Comparison of ENCODE assay signal across 24 cellular contexts in genomic region chr7:35995334-35995733, GRCh38.
DNase-seq lines count a peak whose midpoint lies in the region; ATAC-seq, FAIRE-seq and TF ChIP-seq lines count a peak whose summit lies in the region.
"Had no signal": no experiment of that assay in that cellular context is flagged by ENCODE, and none has a peak within 500 bp of the region (broad histone marks: within the 10 kb centered on the region; RNA-seq: fewer than 3 reads in every experiment).

No MANE protein-coding gene starts in this region.

- no peaks in the 10 kb centered on the region for H3K9me1 ChIP-seq in IMR-90 (ENCODE audit: insufficient read depth, low read length)

- no peak overlapping the region for H3K4ac ChIP-seq in IMR-90 (ENCODE audit: low read depth, low read length)

- H3K18ac ChIP-seq in IMR-90 (ENCODE audit: low read depth, low read length): no peak overlapping the region

- CTCF ChIA-PET in IMR-90 (lab: Yijun Ruan, JAX): no interaction called here
- CTCF ChIA-PET in HepG2 (lab: Yijun Ruan, JAX; ENCODE audit: low intra/inter-chr PET ratio, low total read pairs): no interaction called here

- BruUV-seq in IMR-90 (replicated peaks; lab: Mats Ljungman, UMichigan) (no TSS peak), HepG2 (replicated peaks; lab: Mats Ljungman, UMichigan) (no TSS peak)

- intact Hi-C loops in IMR-90 (cut with micrococcal nuclease) (no loop called here), esophagus muscularis mucosa (cut with DNase I) (no loop called here), HepG2 (cut with micrococcal nuclease; ENCODE audit: unreplicated experiment) (no loop called here), sciatic nerve (cut with DNase I) (no loop called here)

- no peak overlapping the region for H3K56ac ChIP-seq in IMR-90 (ENCODE audit: extremely low read depth, insufficient read depth, low read length)

- TF ChIP-seq CTCF in IMR-90 (conservative IDR thresholded peaks at IDR 0.05; ENCODE audit: low read depth, low read length): no peak
- no peak for TF ChIP-seq CTCF in esophagus muscularis mucosa (IDR thresholded peaks at IDR 0.05)
- no peak for TF ChIP-seq CTCF in HepG2 (CRISPR knock-in tag; IDR thresholded peaks at IDR 0.05)
- TF ChIP-seq CTCF in foreskin keratinocyte (conservative IDR thresholded peaks at IDR 0.05): no peak

- no peak overlapping the region for H3K9ac ChIP-seq in IMR-90 (ENCODE audit: low read depth, low read length)
- H3K9ac ChIP-seq in HepG2 (ENCODE audit: insufficient read depth, low read depth, low read length): no peak overlapping the region
- H3K9ac ChIP-seq: BLaER1 treated with 17β-estradiol and CSF1 and Interleukin-3, amounts not matched to agents 10 nM and 100 nM had no signal

- H3K9me3 ChIP-seq in IMR-90 (ENCODE audit: control insufficient read depth, insufficient read depth, low read length): no peaks in the 10 kb centered on the region
- no peaks in the 10 kb centered on the region for H3K9me3 ChIP-seq in esophagus muscularis mucosa
- H3K9me3 ChIP-seq in HepG2 (ENCODE audit: low read length): no peaks in the 10 kb centered on the region
- H3K9me3 ChIP-seq: BE2C; BLaER1 treated with 17β-estradiol and CSF1 and Interleukin-3, amounts not matched to agents 10 nM and 100 nM; HAP-1 had no signal

- POLR2A ChIA-PET in IMR-90 (lab: Charles Lee; ENCODE audit: unreplicated experiment) (no interaction called here), HepG2 (lab: Yijun Ruan, JAX) (no interaction called here)

- H3K79me1 ChIP-seq in IMR-90 (ENCODE audit: low read depth in 1 of 2, low read length in 2 of 2): no peaks in the 10 kb centered on the region

- dilution Hi-C loops in IMR-90 (cut with HindIII; ENCODE audit: low sequenced_read_pairs, unreplicated experiment): loop anchor here (25.0 kb wide), 1 partner anchor 317 kb away; no protein-coding TSS in a partner anchor

- H3K4me1 ChIP-seq in IMR-90 (ENCODE audit: control insufficient read depth, insufficient read depth, low read length) (no peaks in the 10 kb centered on the region), esophagus muscularis mucosa (peaks cover 0 to 6% (median 0%) of the 10 kb centered on the region in 4 donors), HepG2 (ENCODE audit: insufficient read depth, low read length) (peaks cover 25% of the 10 kb centered on the region), foreskin keratinocyte (peaks cover 10% of the 10 kb centered on the region)
- H3K4me1 ChIP-seq: BE2C; BLaER1 treated with 17β-estradiol and CSF1 and Interleukin-3, amounts not matched to agents 10 nM and 100 nM; HAP-1 had no signal

- H3K23ac ChIP-seq in IMR-90 (ENCODE audit: low read depth, low read length): no peak overlapping the region

- no peaks in the 10 kb centered on the region for H3K79me2 ChIP-seq in HepG2 (ENCODE audit: insufficient read depth, low read length)

- H3K36me3 ChIP-seq in IMR-90 (ENCODE audit: control insufficient read depth, insufficient read depth, low read length): no peaks in the 10 kb centered on the region
- H3K36me3 ChIP-seq in esophagus muscularis mucosa: no peaks in the 10 kb centered on the region
- no peaks in the 10 kb centered on the region for H3K36me3 ChIP-seq in HepG2 (replicated peaks in 1 of 2; ENCODE audit: control insufficient read depth in 1 of 2, insufficient read depth in 2 of 2, low read length in 2 of 2)
- H3K36me3 ChIP-seq: BE2C; BLaER1 treated with 17β-estradiol and CSF1 and Interleukin-3, amounts not matched to agents 10 nM and 100 nM; HAP-1 had no signal

- WGBS in IMR-90 (ENCODE audit: extremely low coverage in 2 of 2, insufficient read length in 1 of 2), 2 experiments: 100% methylated on average over 1 to 3 of the region's 4 CpGs
- WGBS in esophagus muscularis mucosa: 86% methylated on average over 4 of the region's 4 CpGs
- WGBS in HepG2 (ENCODE audit: low lambda C conversion rate): 31% methylated on average over 3 of the region's 4 CpGs

- H3K4me2 ChIP-seq in IMR-90 (ENCODE audit: low read depth, low read length) (no peak overlapping the region), HepG2 (ENCODE audit: low read depth, low read length) (no peak overlapping the region)
- H3K4me2 ChIP-seq: BLaER1 treated with 17β-estradiol and CSF1 and Interleukin-3, amounts not matched to agents 10 nM and 100 nM had no signal

- no peak overlapping the region for H2AK9ac ChIP-seq in IMR-90 (replicated peaks; ENCODE audit: low read depth, low read length, poor library complexity)

- H4K20me1 ChIP-seq in IMR-90 (ENCODE audit: insufficient read depth, low read length) (no peaks in the 10 kb centered on the region), HepG2 (ENCODE audit: insufficient read depth, low read length) (no peaks in the 10 kb centered on the region)
- H4K20me1 ChIP-seq: BLaER1 treated with 17β-estradiol and CSF1 and Interleukin-3, amounts not matched to agents 10 nM and 100 nM had no signal

- H2BK15ac ChIP-seq in IMR-90 (ENCODE audit: low read depth, low read length): no peak overlapping the region; the same call in 2 of the 3 replicates

- in situ Hi-C loops in IMR-90 (cut with MboI; ENCODE audit: low sequenced_read_pairs): no loop called here
- in situ Hi-C loops in HepG2 (cut with HindIII; ENCODE audit: extremely low pct_ligation_motif_present, low pct_unique_long_range_greater_than_20kb): no loop called here

- ATAC-seq in IMR-90 (ENCODE audit: low read depth) (no peak), HepG2 (peak; percentile 39), sciatic nerve (peak; percentile 32), HG03135 (IDR thresholded peaks at IDR 0.05; ENCODE audit: unreplicated experiment) (no peak), foreskin keratinocyte (no peak)

- H2AK5ac ChIP-seq in IMR-90 (ENCODE audit: low read depth, low read length): no peak overlapping the region; the same call in 1 of the 2 replicates

- no peak overlapping the region for H4K91ac ChIP-seq in IMR-90 (ENCODE audit: insufficient read depth, low read depth, low read length)

- H3K27ac ChIP-seq in IMR-90 (ENCODE audit: insufficient read depth, low read length) (no peak overlapping the region), esophagus muscularis mucosa (replicated peaks in 1 of 4) (no peak overlapping the region), HepG2 (ENCODE audit: extremely low read length, insufficient read depth, low read length) (no peak overlapping the region), foreskin keratinocyte (no peak overlapping the region)
- H3K27ac ChIP-seq: BLaER1 treated with 17β-estradiol and CSF1 and Interleukin-3, amounts not matched to agents 10 nM and 100 nM had no signal

- no peak overlapping the region for H4K8ac ChIP-seq in IMR-90 (ENCODE audit: low read depth in 2 of 2, low read length in 2 of 2)

- no peak overlapping the region for H2BK20ac ChIP-seq in IMR-90 (ENCODE audit: low read depth, low read length)

- H3K4me3 ChIP-seq in IMR-90 (ENCODE audit: insufficient read depth, low read depth, low read length) (no peak overlapping the region), esophagus muscularis mucosa (no peak overlapping the region), HepG2 (replicated peaks in 1 of 3; ENCODE audit: insufficient read depth in 1 of 3, low read depth in 2 of 3, low read length in 3 of 3) (no peak overlapping the region)
- H3K4me3 ChIP-seq: BLaER1 treated with 17β-estradiol and CSF1 and Interleukin-3, amounts not matched to agents 10 nM and 100 nM; HAP-1 had no signal

- no peak overlapping the region for H4K5ac ChIP-seq in IMR-90 (ENCODE audit: low read depth, low read length)

- H2BK120ac ChIP-seq in IMR-90 (ENCODE audit: low read depth, low read length): no peak overlapping the region

- no peak for FAIRE-seq in HepG2 (lab: Jason Lieb, UNC)
- FAIRE-seq: A204.1, D721Med, GM12891, GM18507, H54 had no signal

- no peak overlapping the region for H3K14ac ChIP-seq in IMR-90 (replicated peaks; ENCODE audit: low read depth, low read length)

- H3K27me3 ChIP-seq in IMR-90 (ENCODE audit: control insufficient read depth, insufficient read depth, low read length) (no peaks in the 10 kb centered on the region), esophagus muscularis mucosa (no peaks in the 10 kb centered on the region), HepG2 (ENCODE audit: control insufficient read depth in 1 of 2, insufficient read depth in 2 of 2, low read length in 2 of 2) (no peaks in the 10 kb centered on the region), foreskin keratinocyte (no peaks in the 10 kb centered on the region)
- H3K27me3 ChIP-seq: BE2C; BLaER1 treated with 17β-estradiol and CSF1 and Interleukin-3, amounts not matched to agents 10 nM and 100 nM had no signal

- H2AFZ ChIP-seq in IMR-90 (replicated peaks; ENCODE audit: low read length, poor library complexity) (peak overlapping the region; percentile 68), HepG2 (ENCODE audit: low read length) (peak overlapping the region; percentile 36)

- H2BK5ac ChIP-seq in IMR-90 (ENCODE audit: low read depth, low read length, poor library complexity, severe bottlenecking): no peak overlapping the region

- no peak for DNase-seq in IMR-90
- DNase-seq in esophagus muscularis mucosa (ENCODE audit: extremely low spot score): peak; percentile 70
- DNase-seq in HepG2 (ENCODE audit: low spot score): no peak
- no peak for DNase-seq in sciatic nerve (ENCODE audit: low spot score)
- DNase-seq in stimulated activated CD8-positive, alpha-beta memory T cell treated with anti-CD3 and anti-CD28 coated beads, Interleukin-4, amount 100 ng/mL, for 48 hours: no peak
- DNase-seq in SHP77 treated with DMSO at 0.1 percent for 48 hours (lab: John Stamatoyannopoulos, UW): no peak
- no peak for DNase-seq in foreskin keratinocyte
- DNase-seq: AML-193; BE2C; CD4-positive, alpha-beta T cell; CD8-positive, alpha-beta memory T cell; DMS 273 treated with DMSO at 0.1 percent for 48 hours; DMS79 treated with DMSO at 0.1 percent for 48 hours; GF-D8; GOT3; HFFc6 had no signal

- TF ChIP-seq RAD21 in IMR-90 (IDR thresholded peaks at IDR 0.05; ENCODE audit: low read length) (no peak), HepG2 (CRISPR knock-in tag; IDR thresholded peaks at IDR 0.05) (no peak)

- TF ChIP-seq POLR2A in IMR-90 (IDR thresholded peaks at IDR 0.05; ENCODE audit: low read depth, low read length) (no peak), esophagus muscularis mucosa (IDR thresholded peaks at IDR 0.05; ENCODE audit: low read depth) (no peak), HepG2 (IDR thresholded peaks at IDR 0.05; ENCODE audit: insufficient read depth in 1 of 2, low read depth in 2 of 2, low read length in 2 of 2) (no peak)

- TF ChIP-seq EP300 in esophagus muscularis mucosa (IDR thresholded peaks at IDR 0.05): no peak
- TF ChIP-seq EP300 in HepG2 (IDR thresholded peaks at IDR 0.05; ENCODE audit: low read depth in 2 of 2, low read length in 2 of 2): no peak
- TF ChIP-seq EP300 in HepG2 (CRISPR knock-in tag; IDR thresholded peaks at IDR 0.05; ENCODE audit: borderline replicate concordance): no peak

TF ChIP-seq in IMR-90, 13 proteins besides CTCF, POLR2A, EP300 and RAD21 (continues in another document):
- TF ChIP-seq NFE2L2 (IDR thresholded peaks at IDR 0.05; ENCODE audit: low read depth, low read length): no peak
- TF ChIP-seq MAFK (IDR thresholded peaks at IDR 0.05; ENCODE audit: low read depth, low read length): no peak
- TF ChIP-seq RFX5 (IDR thresholded peaks at IDR 0.05; ENCODE audit: low read depth, low read length): no peak

TF ChIP-seq in HepG2, 621 proteins besides CTCF, POLR2A, EP300 and RAD21 (continues in another document):
- no peak for TF ChIP-seq POLR2G (IDR thresholded peaks at IDR 0.05; ENCODE audit: low read depth, low read length)

Comparison
In these comparisons a context has a peak if more than half of its experiments do, and no peak if none do; other contexts are left out.
1. ATAC-seq: peak in HepG2 (single experiment) and sciatic nerve (single experiment); none in IMR-90 (single experiment), HG03135 (single experiment) and foreskin keratinocyte (single experiment).